In the genomic region with DNA sequence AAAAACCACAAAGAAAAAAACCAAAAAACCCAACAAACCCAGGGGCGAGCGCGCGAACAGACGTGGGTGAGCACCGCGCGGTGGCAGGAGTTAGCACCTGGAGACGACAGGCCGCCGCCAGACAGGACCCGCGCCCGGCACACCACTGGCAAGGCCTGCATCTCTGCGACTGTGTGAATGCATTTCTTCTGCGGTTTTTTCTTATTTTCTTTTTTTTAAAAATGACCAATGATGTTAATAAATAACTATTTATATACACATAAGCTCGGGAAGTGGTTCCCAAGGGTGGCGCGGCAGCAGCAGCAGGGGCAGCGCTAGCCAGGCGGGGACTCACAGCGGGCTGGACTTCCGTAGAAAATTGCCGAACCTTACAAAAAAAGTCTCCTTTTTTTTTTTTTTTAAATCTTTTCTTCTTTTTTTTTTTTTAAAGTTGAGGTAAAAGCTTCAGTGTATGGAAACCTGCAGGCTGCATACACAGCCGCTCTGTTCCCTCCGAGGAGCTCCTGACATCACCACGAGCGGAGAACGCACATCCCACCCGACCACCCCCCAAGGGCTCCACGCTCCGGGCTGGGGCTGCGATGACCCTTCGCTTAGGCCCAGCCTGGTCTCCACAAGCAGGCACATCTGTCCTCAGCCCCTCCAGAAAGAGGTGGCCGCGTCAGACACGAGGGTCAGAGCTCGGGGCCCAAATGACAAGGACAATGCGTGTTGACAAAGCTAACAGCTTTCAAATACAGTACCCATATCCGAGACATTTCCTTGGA, we compare ENCODE assay signal across 25 cellular contexts. TPM values are rescaled to one million over a fixed set of nuclear protein-coding genes. Genes with fewer than 3 reads are reported as not detected.
DNase-seq lines count a peak whose midpoint lies in the region; ATAC-seq and TF ChIP-seq lines count a peak whose summit lies in the region.
"Had no signal": no experiment of that assay in that cellular context is flagged by ENCODE, and none has a peak within 500 bp of the region (broad histone marks: within the 10 kb centered on the region; RNA-seq: fewer than 3 reads in every experiment).

No MANE protein-coding gene starts in this region.

- H3K79me2 ChIP-seq in OCI-LY7 (ENCODE audit: insufficient read depth, low read depth, low read length), result no peaks in the 10 kb centered on the region

- TF ChIP-seq CTCF in OCI-LY7 (conservative IDR thresholded peaks at IDR 0.05; ENCODE audit: low read length) (no peak), right lobe of liver (IDR thresholded peaks at IDR 0.05) (no peak)

- CTCF ChIA-PET in OCI-LY7 (lab: Charles Lee; ENCODE audit: unreplicated experiment), result no interaction called here

- POLR2A ChIA-PET in OCI-LY7 (lab: Charles Lee), result interaction anchor here (0.6 to 0.7 kb wide), 2 partner anchors 329 to 857 kb away, joined by 3 to 4 read pairs; no protein-coding TSS in a partner anchor

- H3K36me3 ChIP-seq in OCI-LY7 (ENCODE audit: insufficient read depth, low read length) (peaks cover 17% of the 10 kb centered on the region; the same call in 1 of the 2 replicates), right lobe of liver (peaks cover 0 to 62% (median 27%) of the 10 kb centered on the region in 4 donors)

- no peaks in the 10 kb centered on the region for H3K9me3 ChIP-seq in OCI-LY7 (ENCODE audit: low read length)
- no peaks in the 10 kb centered on the region for H3K9me3 ChIP-seq in right lobe of liver
- H3K9me3 ChIP-seq: A549 had no signal

- intact Hi-C loops in OCI-LY7 (cut with micrococcal nuclease; ENCODE audit: unreplicated experiment) (no loop called here), right lobe of liver (cut with DNase I) (no loop called here), sciatic nerve (cut with DNase I) (no loop called here)

- no peak overlapping the region for H3K4me3 ChIP-seq in OCI-LY7 (ENCODE audit: low read depth, low read length, poor library complexity, severe bottlenecking)
- no peak overlapping the region for H3K4me3 ChIP-seq in right lobe of liver
- H3K4me3 ChIP-seq: A549, GM23248, SK-N-MC had no signal

- H3K27ac ChIP-seq in OCI-LY7 (ENCODE audit: low read depth, low read length, poor library complexity, severe bottlenecking) (no peak overlapping the region), right lobe of liver (no peak overlapping the region)
- H3K27ac ChIP-seq: A549, GM23248, SK-N-MC had no signal

- H2AFZ ChIP-seq in OCI-LY7 (ENCODE audit: low read length), result no peak overlapping the region
- H2AFZ ChIP-seq: GM23248 had no signal

- DNase-seq in D341Med (ENCODE audit: low spot score) (peak; percentile 13), OCI-LY7 (ENCODE audit: low spot score) (no peak), right lobe of liver (peak in 2 of 3 donors; percentile 12 to 41), sciatic nerve (ENCODE audit: low spot score) (peak; percentile 49), HT-29 (ENCODE audit: low spot score) (no peak), DMS 273 treated with DMSO at 0.1 percent for 48 hours (lab: John Stamatoyannopoulos, UW) (no peak)
- DNase-seq: AML-193; C1 segment of cervical spinal cord; CD4-positive, alpha-beta memory T cell; COR-L47; DND-41; GM23248; IMR-90; KG1; MM.1S; NCI-H1417; NCI-H1694 treated with DMSO at 0.1 percent for 48 hours; NCI-H2081; NCI-H2227 treated with DMSO at 0.1 percent for 48 hours; NCI-H526 treated with DMSO at 0.1 percent for 48 hours; SIG-M5 had no signal

- no peaks in the 10 kb centered on the region for H3K4me1 ChIP-seq in OCI-LY7 (ENCODE audit: insufficient read depth, low read length, poor library complexity, severe bottlenecking)
- H3K4me1 ChIP-seq in right lobe of liver, result peaks cover 0 to 24% (median 9%) of the 10 kb centered on the region in 4 donors
- H3K4me1 ChIP-seq: A549 had no signal

- TF ChIP-seq POLR2A in right lobe of liver (IDR thresholded peaks at IDR 0.05), result no peak

- no peaks in the 10 kb centered on the region for H3K27me3 ChIP-seq in right lobe of liver

- BruUV-seq in OCI-LY7 (replicated peaks; lab: Mats Ljungman, UMichigan), result TSS peak; percentile 56

- ATAC-seq in right lobe of liver (no peak), sciatic nerve (no peak), GM21515 (IDR thresholded peaks at IDR 0.05; ENCODE audit: unreplicated experiment) (no peak)
- ATAC-seq: A549, Panc1 had no signal

- no peaks in the 10 kb centered on the region for H3K9me2 ChIP-seq in OCI-LY7 (ENCODE audit: insufficient read depth, low read length)

- H3K4me2 ChIP-seq in OCI-LY7 (ENCODE audit: low read length), result no peak overlapping the region
- H3K4me2 ChIP-seq: A549 had no signal

- no peaks in the 10 kb centered on the region for H4K20me1 ChIP-seq in OCI-LY7 (ENCODE audit: insufficient read depth, low read length)

- 93% methylated on average over 34 of the region's 40 CpGs for WGBS in right lobe of liver (ENCODE audit: insufficient coverage, low coverage, low lambda C conversion rate, missing lambda C conversion rate)

RNA-seq across cellular contexts. Expression of a gene that starts 7.4 kb away (rescaled TPM):
- total RNA-seq in OCI-LY7 (2014; rRNA removed; shearing (Covaris generic)), result 12.4 and 21.6 TPM in 2 replicates
- total RNA-seq in OCI-LY7 (2022) (13.7 and 16.4 TPM in 2 replicates), right lobe of liver (1 to 10 TPM; 3.2 to 8.1 (median 5.9) TPM), sciatic nerve (16.4 TPM)
- 14.2 and 21.0 TPM in 2 replicates for total RNA-seq in HT-29 (2014; rRNA removed; shearing (Covaris generic))

RNA-seq across cellular contexts. Expression of a gene that starts 35.2 kb away (rescaled TPM):
- 3.1 and 3.5 TPM in 2 replicates for total RNA-seq in OCI-LY7 (2014; rRNA removed; shearing (Covaris generic))
- total RNA-seq in OCI-LY7 (2022), result 16.3 and 16.6 TPM in 2 replicates
- 10 to 100 TPM; 10.7 to 25.4 (median 21.1) TPM for total RNA-seq in right lobe of liver
- total RNA-seq in sciatic nerve, result 54.4 TPM
- total RNA-seq in HT-29 (2014; rRNA removed; shearing (Covaris generic)), result 15.8 and 21.8 TPM in 2 replicates

RNA-seq across cellular contexts. Expression of a gene that starts 40.5 kb away (rescaled TPM):
- total RNA-seq in OCI-LY7 (2014; rRNA removed; shearing (Covaris generic)), result 10.6 and 11.0 TPM in 2 replicates
- total RNA-seq in OCI-LY7 (2022) (23.2 and 27.8 TPM in 2 replicates), right lobe of liver (10 to 100 TPM; 30.1 to 44.3 (median 34.9) TPM), sciatic nerve (20.5 TPM)
- 19.6 and 20.3 TPM in 2 replicates for total RNA-seq in HT-29 (2014; rRNA removed; shearing (Covaris generic))

Comparison
In these comparisons a context has a peak if more than half of its experiments do, and no peak if none do; other contexts are left out.
1. DNase-seq: peak in D341Med (single experiment), right lobe of liver (2 of 3) and sciatic nerve (single experiment); none in OCI-LY7 (single experiment), HT-29 (single experiment) and DMS 273 treated with DMSO at 0.1 percent for 48 hours (single experiment).